In the genomic region with DNA sequence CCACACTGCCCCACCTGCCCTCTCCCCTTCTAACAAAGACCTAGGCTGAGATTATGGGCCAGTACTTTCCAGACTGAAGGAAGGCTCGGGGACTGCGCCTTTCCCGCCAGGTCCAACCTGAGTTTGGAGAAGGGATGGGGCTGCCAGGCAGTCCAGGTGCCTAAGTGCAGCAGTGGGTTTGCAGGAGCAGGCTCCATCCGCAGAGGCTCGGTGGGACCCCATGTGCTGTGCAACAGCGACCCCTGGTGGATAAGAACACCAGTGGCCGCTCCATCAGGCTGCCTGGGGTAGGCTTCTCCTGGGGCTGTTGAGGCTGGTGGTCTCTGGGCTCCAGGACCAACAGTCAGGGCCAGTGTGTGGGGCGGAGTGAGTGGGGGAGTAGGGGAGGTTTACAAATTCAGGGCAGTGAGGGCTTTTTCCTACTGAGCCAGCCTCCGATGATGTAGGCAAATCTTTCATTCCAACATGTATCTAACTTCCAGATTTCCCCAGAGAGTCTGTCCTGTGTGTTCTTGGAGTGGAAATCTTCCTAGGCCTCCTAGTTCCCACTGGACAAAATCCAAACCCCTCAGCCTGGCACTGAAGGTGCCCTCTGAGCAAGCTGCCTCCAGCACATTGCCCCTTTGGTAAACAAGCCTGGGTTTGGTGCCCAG, we compare ENCODE assay signal across 8 cellular contexts.
A peak's percentile ranks its signal among the peaks of the same experiment; 100 is the strongest.
DNase-seq lines count a peak whose midpoint lies in the region; ATAC-seq and TF ChIP-seq lines count a peak whose summit lies in the region.

No MANE protein-coding gene starts in this region.

- H4K20me1 ChIP-seq in IMR-90 (ENCODE audit: insufficient read depth, low read length): no peaks in the 10 kb centered on the region

- peak overlapping the region; percentile 87 for H2BK20ac ChIP-seq in IMR-90 (ENCODE audit: low read depth, low read length)

- H3K27me3 Mint-ChIP-seq in osteocyte (ENCODE audit: unreplicated experiment): peaks cover 18% of the 10 kb centered on the region

- H3K4me1 ChIP-seq in IMR-90 (ENCODE audit: control insufficient read depth, insufficient read depth, low read length): no peaks in the 10 kb centered on the region
- no peaks in the 10 kb centered on the region for H3K4me1 ChIP-seq in SJCRH30
- peaks cover 0 to 8% (median 3%) of the 10 kb centered on the region in 4 donors for H3K4me1 ChIP-seq in transverse colon

- dilution Hi-C loops in IMR-90 (cut with HindIII; ENCODE audit: low sequenced_read_pairs, unreplicated experiment): no loop called here

- TF ChIP-seq RAD21 in IMR-90 (IDR thresholded peaks at IDR 0.05; ENCODE audit: low read length): peak; percentile 99

- BruUV-seq in IMR-90 (replicated peaks; lab: Mats Ljungman, UMichigan): no TSS peak

- WGBS in IMR-90 (ENCODE audit: extremely low coverage in 2 of 2, insufficient read length in 1 of 2), 2 experiments: 20% methylated on average over 2 of the region's 9 CpGs; no CpG with 5 or more reads in 1 of the 2 experiments
- 17% methylated on average over 9 of the region's 9 CpGs; no CpG with 5 or more reads in 1 of the 2 donors for WGBS in transverse colon (ENCODE audit: low coverage in 1 of 2), 2 donors

- H3K4ac ChIP-seq in IMR-90 (ENCODE audit: low read depth, low read length): peak overlapping the region; percentile 69; the same call in 1 of the 2 replicates

- CTCF ChIA-PET in IMR-90 (lab: Yijun Ruan, JAX): interaction anchor here (0.5 to 4.2 kb wide), 6 partner anchors 49 to 300 kb away, joined by 3 to 21 read pairs (median 4); no protein-coding TSS in a partner anchor

- H2BK15ac ChIP-seq in IMR-90 (ENCODE audit: low read depth, low read length): no peak overlapping the region

- in situ Hi-C loops in IMR-90 (cut with MboI; ENCODE audit: low sequenced_read_pairs): no loop called here
- in situ Hi-C loops in transverse colon (cut with MboI; ENCODE audit: low pct_ligation_motif_present in 1 of 4, low pct_unique_long_range_greater_than_20kb in 1 of 4, low sequenced_read_pairs in 3 of 4): loop anchor here in 1 of 4 donors (5.0 kb wide), 1 partner anchor 106 kb away; no protein-coding TSS in a partner anchor

- peak overlapping the region; percentile 97 for H2AK9ac ChIP-seq in IMR-90 (replicated peaks; ENCODE audit: low read depth, low read length, poor library complexity)

- no peaks in the 10 kb centered on the region for H3K9me1 ChIP-seq in IMR-90 (ENCODE audit: insufficient read depth, low read length)

- H3K27ac Mint-ChIP-seq in osteocyte (ENCODE audit: unreplicated experiment): no peak overlapping the region

- no peak overlapping the region for H3K14ac ChIP-seq in IMR-90 (replicated peaks; ENCODE audit: low read depth, low read length)

- H2BK5ac ChIP-seq in IMR-90 (ENCODE audit: low read depth, low read length, poor library complexity, severe bottlenecking): no peak overlapping the region

- no peak overlapping the region; a peak in 1 of 4 replicates for H4K8ac ChIP-seq in IMR-90 (ENCODE audit: low read depth in 2 of 2, low read length in 2 of 2)

- H3K27me3 ChIP-seq in IMR-90 (ENCODE audit: control insufficient read depth, insufficient read depth, low read length) (no peaks in the 10 kb centered on the region), SJCRH30 (peaks cover 5% of the 10 kb centered on the region; the same call in 1 of the 2 replicates), transverse colon (no peaks in the 10 kb centered on the region)

- H3K23ac ChIP-seq in IMR-90 (ENCODE audit: low read depth, low read length): no peak overlapping the region

- TF ChIP-seq POLR2A in IMR-90 (IDR thresholded peaks at IDR 0.05; ENCODE audit: low read depth, low read length): peak; percentile 65
- no peak for TF ChIP-seq POLR2A in transverse colon (IDR thresholded peaks at IDR 0.05)

- POLR2A ChIA-PET in IMR-90 (lab: Charles Lee; ENCODE audit: unreplicated experiment): no interaction called here

- no peak overlapping the region for H3K4me3 Mint-ChIP-seq in osteocyte (ENCODE audit: unreplicated experiment)

- DNase-seq in GDM1 (lab: John Stamatoyannopoulos, UW) (peak; percentile 24), IMR-90 (peak; percentile 53), SJCRH30 (peak; percentile 65 to 81), foreskin melanocyte (peak; percentile 16), osteocyte (ENCODE audit: extremely low spot score, unreplicated experiment) (peak; percentile 88), transverse colon (peak; percentile 79)
- DNase-seq in activated effector memory CD4-positive, alpha-beta T cell treated with anti-CD3 and anti-CD28 coated beads, Interleukin-2, amount 50 U/mL, for 16 hours: peak; percentile 88

- peak overlapping the region; percentile 80 for H2AFZ ChIP-seq in IMR-90 (replicated peaks; ENCODE audit: low read length, poor library complexity)

- no peak for TF ChIP-seq EP300 in transverse colon (IDR thresholded peaks at IDR 0.05; ENCODE audit: low read depth)

- H3K9ac ChIP-seq in IMR-90 (ENCODE audit: low read depth, low read length): no peak overlapping the region

- H2AK5ac ChIP-seq in IMR-90 (ENCODE audit: low read depth, low read length): peak overlapping the region; percentile 82; the same call in 1 of the 2 replicates

- peak overlapping the region; percentile 81 for H4K91ac ChIP-seq in IMR-90 (ENCODE audit: insufficient read depth, low read depth, low read length)

- peak; percentile 95 for TF ChIP-seq CTCF in IMR-90 (conservative IDR thresholded peaks at IDR 0.05; ENCODE audit: low read depth, low read length)
- peak; percentile 85 for TF ChIP-seq CTCF in osteocyte (IDR thresholded peaks at IDR 0.05)
- TF ChIP-seq CTCF in transverse colon (IDR thresholded peaks at IDR 0.05): peak; percentile 89 to 93 (median 91)

- no peak overlapping the region for H3K4me2 ChIP-seq in IMR-90 (ENCODE audit: low read depth, low read length)

- no peak overlapping the region for H4K5ac ChIP-seq in IMR-90 (ENCODE audit: low read depth, low read length)

- ATAC-seq in GM21717 (IDR thresholded peaks at IDR 0.05; ENCODE audit: unreplicated experiment) (peak; percentile 96), IMR-90 (ENCODE audit: low read depth) (peak; percentile 98)

- no peak overlapping the region for H3K56ac ChIP-seq in IMR-90 (ENCODE audit: extremely low read depth, insufficient read depth, low read length)

- H3K36me3 ChIP-seq in IMR-90 (ENCODE audit: control insufficient read depth, insufficient read depth, low read length): no peaks in the 10 kb centered on the region
- no peaks in the 10 kb centered on the region for H3K36me3 ChIP-seq in SJCRH30
- no peaks in the 10 kb centered on the region for H3K36me3 ChIP-seq in transverse colon

- intact Hi-C loops in IMR-90 (cut with micrococcal nuclease) (loop anchor here (1.0 to 2.0 kb wide), 4 partner anchors 107 to 418 kb away; no protein-coding TSS in a partner anchor), transverse colon (cut with DNase I; ENCODE audit: low total_unique reads) (loop anchor here (2.0 to 10.0 kb wide), 2 partner anchors 104 to 304 kb away; no protein-coding TSS in a partner anchor)

- H3K79me1 ChIP-seq in IMR-90 (ENCODE audit: low read depth in 1 of 2, low read length in 2 of 2): no peaks in the 10 kb centered on the region

- H3K36me3 Mint-ChIP-seq in osteocyte (ENCODE audit: unreplicated experiment): no peaks in the 10 kb centered on the region

- no peak overlapping the region for H3K4me3 ChIP-seq in IMR-90 (ENCODE audit: insufficient read depth, low read depth, low read length)
- no peak overlapping the region for H3K4me3 ChIP-seq in SJCRH30
- no peak overlapping the region for H3K4me3 ChIP-seq in transverse colon

- H3K9me3 ChIP-seq in IMR-90 (ENCODE audit: control insufficient read depth, insufficient read depth, low read length) (no peaks in the 10 kb centered on the region), SJCRH30 (replicated peaks) (no peaks in the 10 kb centered on the region), transverse colon (no peaks in the 10 kb centered on the region)

- no peak overlapping the region for H3K27ac ChIP-seq in IMR-90 (ENCODE audit: insufficient read depth, low read length)
- no peak overlapping the region for H3K27ac ChIP-seq in SJCRH30
- no peak overlapping the region for H3K27ac ChIP-seq in transverse colon

- no peak overlapping the region for H3K18ac ChIP-seq in IMR-90 (ENCODE audit: low read depth, low read length)

- H3K4me1 Mint-ChIP-seq in osteocyte (ENCODE audit: unreplicated experiment): no peaks in the 10 kb centered on the region

- peak overlapping the region; percentile 87 for H2BK120ac ChIP-seq in IMR-90 (ENCODE audit: low read depth, low read length)

- no peaks in the 10 kb centered on the region for H3K9me3 Mint-ChIP-seq in osteocyte (ENCODE audit: unreplicated experiment)

TF ChIP-seq in IMR-90, 13 proteins besides CTCF, POLR2A, EP300 and RAD21:
- TF ChIP-seq MAZ (IDR thresholded peaks at IDR 0.05; ENCODE audit: borderline replicate concordance, low read depth, low read length) (0 out of 2 replicates have a peak, but pooled peaks have one; percentile 32), ELK1 (IDR thresholded peaks at IDR 0.05; ENCODE audit: borderline replicate concordance, low read depth, low read length) (no peak), SMC3 (IDR thresholded peaks at IDR 0.05; ENCODE audit: low read depth, low read length) (peak; percentile 98)

Comparison
In these comparisons a context has a peak if more than half of its experiments do, and no peak if none do; other contexts are left out.
1. DNase-seq: peak in every context shown above with its lines; median percentile 88 in activated effector memory CD4-positive, alpha-beta T cell treated with anti-CD3 and anti-CD28 coated beads, Interleukin-2, amount 50 U/mL, for 16 hours; 88 in osteocyte; 79 in transverse colon; 73 in SJCRH30; 53 in IMR-90; 24 in GDM1; 16 in foreskin melanocyte.